Comparison of ENCODE assay signal across 11 cellular contexts in the genomic region with DNA sequence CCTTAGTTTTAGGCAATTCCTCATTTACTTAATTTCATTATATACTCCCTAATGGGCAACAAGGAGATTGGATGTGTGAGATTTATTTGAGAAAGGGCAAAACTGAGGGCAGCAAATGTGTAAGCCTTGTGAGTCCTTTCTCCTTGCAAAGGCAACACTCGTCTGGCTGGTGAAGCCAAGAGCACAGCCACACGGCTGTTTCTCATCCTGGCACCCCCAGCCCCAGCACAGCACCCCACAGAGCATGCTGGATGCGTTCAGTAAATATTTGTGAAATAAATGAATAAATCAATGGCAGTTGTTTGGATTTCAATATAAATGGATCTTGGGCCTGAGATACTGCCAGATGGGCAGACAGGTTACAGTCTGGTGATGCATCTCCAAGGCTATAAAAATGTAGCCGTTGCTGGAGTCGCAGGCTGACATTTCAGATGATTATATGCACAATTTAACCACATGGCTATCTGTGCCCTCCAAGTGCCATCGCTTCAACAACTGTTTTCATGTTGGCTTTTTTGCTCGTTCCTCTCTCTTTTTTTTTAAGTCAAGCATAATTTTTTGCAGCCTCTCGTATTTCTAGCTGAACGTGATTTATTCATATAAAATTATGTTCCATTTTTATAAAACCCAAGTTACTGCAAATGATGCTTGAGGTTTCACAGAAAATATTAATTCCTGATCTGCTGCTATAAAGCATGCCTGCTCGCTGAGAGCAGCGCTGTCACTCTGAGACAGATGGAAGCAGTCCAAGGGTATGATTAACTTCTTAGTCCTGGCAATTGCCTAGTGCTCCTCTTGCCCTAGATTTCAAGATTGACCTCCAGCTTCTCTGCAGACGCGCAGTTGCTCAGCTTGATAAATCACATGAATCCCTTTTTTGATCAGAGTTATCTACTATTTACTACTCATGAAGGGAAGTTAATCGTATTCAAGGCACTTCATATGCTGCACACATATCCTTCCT.
DNase-seq lines count a peak whose midpoint lies in the region; ATAC-seq, FAIRE-seq and TF ChIP-seq lines count a peak whose summit lies in the region.
"Had no signal": no experiment of that assay in that cellular context is flagged by ENCODE, and none has a peak within 500 bp of the region (broad histone marks: within the 10 kb centered on the region; RNA-seq: fewer than 3 reads in every experiment).

No MANE protein-coding gene starts in this region.

- H3K27ac ChIP-seq in K562 (ENCODE audit: extremely low read depth, low read depth, low read length): no peak overlapping the region
- H3K27ac ChIP-seq: upper lobe of left lung had no signal

- H3K4me2 ChIP-seq in K562 (ENCODE audit: insufficient read depth, low read length): no peak overlapping the region

- H4K20me1 ChIP-seq in K562 (replicated peaks; ENCODE audit: control insufficient read depth, insufficient read depth, low read length): no peaks in the 10 kb centered on the region; the same call in 1 of the 2 replicates

- H3K27ac Mint-ChIP-seq in T-helper 17 cell: no peak overlapping the region

- FAIRE-seq in K562 (lab: Jason Lieb, UNC): no peak

- no peaks in the 10 kb centered on the region for H3K9me3 ChIP-seq in K562 (replicated peaks; ENCODE audit: control insufficient read depth, insufficient read depth, low read depth, low read length)
- H3K9me3 ChIP-seq in T-helper 17 cell (ENCODE audit: control insufficient read depth, low read length, poor library complexity, severe bottlenecking): no peaks in the 10 kb centered on the region
- H3K9me3 ChIP-seq: upper lobe of left lung had no signal

- H3K27me3 ChIP-seq in K562 (ENCODE audit: control insufficient read depth in 2 of 2, insufficient read depth in 2 of 2, low read length in 2 of 2): peaks cover 5 to 31% of the 10 kb centered on the region in 2 experiments; a peak in 4 of 5 replicates
- H3K27me3 ChIP-seq: upper lobe of left lung had no signal

- no peaks in the 10 kb centered on the region for H3K4me1 ChIP-seq in K562 (replicated peaks in 1 of 2; ENCODE audit: control insufficient read depth in 2 of 2, insufficient read depth in 2 of 2, low read length in 2 of 2)
- H3K4me1 ChIP-seq: upper lobe of left lung had no signal

- BruUV-seq in K562 (replicated peaks; lab: Mats Ljungman, UMichigan): no TSS peak

- no peak overlapping the region for H3K4me3 Mint-ChIP-seq in T-helper 17 cell

- peaks cover 2% of the 10 kb centered on the region for H3K36me3 Mint-ChIP-seq in T-helper 17 cell (ENCODE audit: low read depth)

- peaks cover 12% of the 10 kb centered on the region for H3K27me3 Mint-ChIP-seq in T-helper 17 cell

- H3K36me3 ChIP-seq in K562 (ENCODE audit: control insufficient read depth, insufficient read depth, low read length): no peaks in the 10 kb centered on the region
- H3K36me3 ChIP-seq: upper lobe of left lung had no signal

- in situ Hi-C loops in K562 (cut with MboI): no loop called here

- no peak overlapping the region for H3K4me3 ChIP-seq in K562
- H3K4me3 ChIP-seq: upper lobe of left lung had no signal

- WGBS in K562 (ENCODE audit: insufficient coverage, low coverage, missing lambda C conversion rate): 8% methylated on average over 14 of the region's 14 CpGs

- TF ChIP-seq POLR2A in K562 (conservative IDR thresholded peaks at IDR 0.05): no peak

- no peak for TF ChIP-seq CTCF in K562 (IDR thresholded peaks at IDR 0.05 in 2 of 3, conservative IDR thresholded peaks at IDR 0.05 in 1 of 3; ENCODE audit: insufficient read depth in 2 of 3, low read depth in 1 of 3, low read length in 3 of 3)

- POLR2A ChIA-PET in K562 (lab: Yijun Ruan, JAX): no interaction called here

- CTCF ChIA-PET in K562 (lab: Yijun Ruan, JAX; ENCODE audit: low intra/inter-chr PET ratio): no interaction called here

- TF ChIP-seq EP300 in K562 (IDR thresholded peaks at IDR 0.05; ENCODE audit: low read length): no peak

- no peak overlapping the region for H3K9ac ChIP-seq in K562 (ENCODE audit: insufficient read depth in 1 of 2, low read depth in 2 of 2, low read length in 2 of 2)

- ATAC-seq in K562 (no peak), T-helper 17 cell (no peak)

- H3K9me1 ChIP-seq in K562 (ENCODE audit: control insufficient read depth, insufficient read depth, low read length): no peaks in the 10 kb centered on the region

- H2AFZ ChIP-seq in K562 (ENCODE audit: low read depth, low read length): no peak overlapping the region

- intact Hi-C loops in K562 (cut with micrococcal nuclease): no loop called here

- H3K79me2 ChIP-seq in K562 (ENCODE audit: control insufficient read depth, insufficient read depth, low read length): no peaks in the 10 kb centered on the region

- peaks cover 2% of the 10 kb centered on the region for H3K4me1 Mint-ChIP-seq in T-helper 17 cell

- no peak for TF ChIP-seq RAD21 in K562 (CRISPR knock-in tag; conservative IDR thresholded peaks at IDR 0.05 in 1 of 2, IDR thresholded peaks at IDR 0.05 in 1 of 2)

- DNase-seq in Ammon's horn (ENCODE audit: low spot score) (peak; percentile 45), NCI-H2227 (lab: John Stamatoyannopoulos, UW; ENCODE audit: unreplicated experiment) (peak; percentile 88), K562 (ENCODE audit: extremely low read depth in 1 of 4, low spot score in 3 of 4) (no peak), midbrain (lab: John Stamatoyannopoulos, UW) (peak; percentile 6), T-helper 17 cell (no peak), activated gamma-delta T cell (lab: John Stamatoyannopoulos, UW) (no peak), putamen (ENCODE audit: low spot score) (no peak)
- no peak for DNase-seq in activated naive CD4-positive, alpha-beta T cell treated with anti-CD3 and anti-CD28 coated beads, Interleukin-2, amount 50 U/mL, for 16 hours
- DNase-seq: activated CD8-positive, alpha-beta memory T cell treated with anti-CD3 and anti-CD28 coated beads for 24 hours; GDM1; upper lobe of left lung had no signal

TF ChIP-seq in K562, 482 proteins besides CTCF, POLR2A, EP300 and RAD21:
- TF ChIP-seq RB1 (IDR thresholded peaks at IDR 0.05; ENCODE audit: low read depth) (no peak), SUPT5H (IDR thresholded peaks at IDR 0.05) (no peak), TFAP4 (CRISPR knock-in tag; IDR thresholded peaks at IDR 0.05; ENCODE audit: borderline replicate concordance) (no peak), MEIS2 (IDR thresholded peaks at IDR 0.05; ENCODE audit: partially characterized antibody) (peak; percentile 34), PBX2 (CRISPR knock-in tag; IDR thresholded peaks at IDR 0.05; ENCODE audit: low read depth) (no peak), PBX2 (tag; conservative IDR thresholded peaks at IDR 0.05; ENCODE audit: low read depth) (peak; percentile 77), CBX2 (IDR thresholded peaks at IDR 0.05; ENCODE audit: insufficient read depth, low read length, poor library complexity, severe bottlenecking) (no peak)

Comparison
In these comparisons a context has a peak if more than half of its experiments do, and no peak if none do; other contexts are left out.
1. DNase-seq: peak in Ammon's horn (single experiment), NCI-H2227 (single experiment) and midbrain (single experiment); none in K562 (0 of 4), activated naive CD4-positive, alpha-beta T cell treated with anti-CD3 and anti-CD28 coated beads, Interleukin-2, amount 50 U/mL, for 16 hours (single experiment), T-helper 17 cell (0 of 3), activated gamma-delta T cell (single experiment) and putamen (single experiment).